1 cellular context compared by ENCODE assay signal in genomic region chr10:5488272-5489161, GRCh38.
A peak's percentile ranks its signal among the peaks of the same experiment; 100 is the strongest.
TF ChIP-seq lines count a peak whose summit lies in the region.

No MANE protein-coding gene starts in this region.

TF ChIP-seq in K562, 482 proteins besides CTCF, POLR2A, EP300 and RAD21 (continued from another document):
- TF ChIP-seq ZNF407 (IDR thresholded peaks at IDR 0.05; ENCODE audit: low read depth) (no peak), NRF1 (conservative IDR thresholded peaks at IDR 0.05 in 1 of 2, IDR thresholded peaks at IDR 0.05 in 1 of 2) (no peak), BHLHE40 (IDR thresholded peaks at IDR 0.05; ENCODE audit: low read length) (0 out of 2 replicates have a peak, but pooled peaks have one; percentile 7), NR2C2 (CRISPR knock-in tag; IDR thresholded peaks at IDR 0.05) (no peak), NR2C2 (tag; IDR thresholded peaks at IDR 0.05) (peak; percentile 85), NR2C1 (IDR thresholded peaks at IDR 0.05) (peak; percentile 88), NR2C1 (tag; IDR thresholded peaks at IDR 0.05) (peak; percentile 88)
- TF ChIP-seq, protein P1, sequence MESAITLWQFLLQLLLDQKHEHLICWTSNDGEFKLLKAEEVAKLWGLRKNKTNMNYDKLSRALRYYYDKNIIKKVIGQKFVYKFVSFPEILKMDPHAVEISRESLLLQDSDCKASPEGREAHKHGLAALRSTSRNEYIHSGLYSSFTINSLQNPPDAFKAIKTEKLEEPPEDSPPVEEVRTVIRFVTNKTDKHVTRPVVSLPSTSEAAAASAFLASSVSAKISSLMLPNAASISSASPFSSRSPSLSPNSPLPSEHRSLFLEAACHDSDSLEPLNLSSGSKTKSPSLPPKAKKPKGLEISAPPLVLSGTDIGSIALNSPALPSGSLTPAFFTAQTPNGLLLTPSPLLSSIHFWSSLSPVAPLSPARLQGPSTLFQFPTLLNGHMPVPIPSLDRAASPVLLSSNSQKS (CRISPR knock-in tag; IDR thresholded peaks at IDR 0.05): no peak
- TF ChIP-seq, protein P2, sequence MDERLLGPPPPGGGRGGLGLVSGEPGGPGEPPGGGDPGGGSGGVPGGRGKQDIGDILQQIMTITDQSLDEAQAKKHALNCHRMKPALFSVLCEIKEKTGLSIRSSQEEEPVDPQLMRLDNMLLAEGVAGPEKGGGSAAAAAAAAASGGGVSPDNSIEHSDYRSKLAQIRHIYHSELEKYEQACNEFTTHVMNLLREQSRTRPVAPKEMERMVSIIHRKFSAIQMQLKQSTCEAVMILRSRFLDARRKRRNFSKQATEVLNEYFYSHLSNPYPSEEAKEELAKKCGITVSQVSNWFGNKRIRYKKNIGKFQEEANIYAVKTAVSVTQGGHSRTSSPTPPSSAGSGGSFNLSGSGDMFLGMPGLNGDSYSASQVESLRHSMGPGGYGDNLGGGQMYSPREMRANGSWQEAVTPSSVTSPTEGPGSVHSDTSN (CRISPR knock-in tag; IDR thresholded peaks at IDR 0.05; ENCODE audit: low read depth): no peak
- TF ChIP-seq, protein P2 (tag; conservative IDR thresholded peaks at IDR 0.05; ENCODE audit: low read depth): no peak
